In the genomic region with DNA sequence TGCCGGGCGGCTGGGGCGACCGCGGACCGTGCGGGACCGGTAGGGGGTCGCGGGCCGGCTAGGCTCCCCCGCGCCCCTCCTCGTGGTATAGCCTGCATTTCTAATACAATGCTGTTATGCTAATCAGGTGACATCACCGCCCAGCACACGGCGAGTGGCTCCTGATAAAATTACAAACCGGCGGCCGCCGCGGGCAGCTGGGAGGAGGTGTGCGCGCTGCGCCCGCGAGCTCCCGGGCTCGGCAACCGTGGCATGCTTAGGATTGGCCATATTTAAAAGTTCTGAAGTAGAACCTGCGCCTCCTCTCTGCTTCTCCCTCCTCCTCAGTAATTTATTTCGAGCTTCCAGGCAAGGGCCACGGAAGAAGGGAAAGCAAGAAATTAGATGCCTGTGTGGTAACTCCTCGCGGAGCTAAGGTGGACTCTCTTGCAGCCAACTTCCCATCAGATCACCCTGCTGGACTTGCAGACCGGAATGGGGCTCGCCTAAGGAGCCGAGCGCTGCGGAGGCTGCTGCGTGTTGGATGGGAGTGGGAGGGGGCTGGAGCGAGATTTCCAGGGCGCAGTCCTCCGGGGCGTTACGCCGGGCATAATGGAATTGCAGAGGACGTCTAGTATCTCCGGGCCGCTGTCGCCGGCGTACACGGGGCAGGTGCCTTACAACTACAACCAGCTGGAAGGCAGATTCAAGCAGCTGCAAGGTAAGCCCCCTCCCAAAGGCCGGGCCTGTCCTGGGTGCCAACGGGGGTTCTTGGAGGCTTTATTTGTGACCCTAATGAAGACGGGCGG, we compare ENCODE assay signal across 7 cellular contexts.
A peak's percentile ranks its signal among the peaks of the same experiment; 100 is the strongest.
DNase-seq lines count a peak whose midpoint lies in the region; ATAC-seq and TF ChIP-seq lines count a peak whose summit lies in the region.

No MANE protein-coding gene starts in this region.

- no peaks in the 10 kb centered on the region for H3K27me3 ChIP-seq in liver (ENCODE audit: control insufficient read depth in 4 of 4, insufficient read depth in 4 of 4, low read length in 3 of 4)

- H3K4me1 ChIP-seq in liver (ENCODE audit: control insufficient read depth in 4 of 4, insufficient read depth in 4 of 4, low read length in 3 of 4) = peaks cover 10 to 46% (median 14%) of the 10 kb centered on the region in 4 donors

- H3K4me3 ChIP-seq in choroid plexus epithelial cell (ENCODE audit: low read depth, low read length) = peak overlapping the region; percentile 70
- peak overlapping the region; percentile 71 to 90 (median 87) for H3K4me3 ChIP-seq in liver (ENCODE audit: low read depth in 1 of 3, low read length in 3 of 3)

- peak overlapping the region; percentile 98 to 100 for H3K9ac ChIP-seq in liver (ENCODE audit: low read depth in 1 of 2, low read length in 2 of 2)

- peak overlapping the region; percentile 96 to 99 for H3K27ac ChIP-seq in liver (ENCODE audit: low read depth in 1 of 2, low read length in 2 of 2)

- no peaks in the 10 kb centered on the region for H3K36me3 ChIP-seq in liver (ENCODE audit: control insufficient read depth in 4 of 4, insufficient read depth in 3 of 4, low read depth in 1 of 4, low read length in 3 of 4)

- ATAC-seq in GM18520 (IDR thresholded peaks at IDR 0.05; ENCODE audit: unreplicated experiment) (peak; percentile 36), HG02943 (IDR thresholded peaks at IDR 0.05; ENCODE audit: low read depth, unreplicated experiment) (peak; percentile 37)
- ATAC-seq in activated CD4-positive, CD25-positive, alpha-beta regulatory T cell treated with anti-CD3 and anti-CD28 coated beads, Interleukin-2, amount 50 U/mL, for 24 hours = peak; percentile 80 to 81

- peak; percentile 76 for DNase-seq in NCI-H2107 treated with DMSO at 0.1 percent for 48 hours (lab: John Stamatoyannopoulos, UW; ENCODE audit: unreplicated experiment)
- DNase-seq in choroid plexus epithelial cell (ENCODE audit: low read depth) = peak; percentile 76
- DNase-seq in stimulated activated CD4-positive, alpha-beta T cell treated with anti-CD3 and anti-CD28 coated beads, TNF-alpha, amount 100 ng/mL, for 4 hours (ENCODE audit: low read depth in 3 of 3) = peak in 2 of 3 experiments; percentile 35 to 49

- H3K9me3 ChIP-seq in liver (ENCODE audit: control insufficient read depth in 4 of 4, low read length in 3 of 4) = no peaks in the 10 kb centered on the region

- peak; percentile 6 to 14 for TF ChIP-seq RAD21 in liver (IDR thresholded peaks at IDR 0.05)

- WGBS in liver = under 1% methylated on average over 58 of the region's 58 CpGs

- TF ChIP-seq CTCF in choroid plexus epithelial cell (conservative IDR thresholded peaks at IDR 0.05; ENCODE audit: low read depth, low read length) = no peak
- TF ChIP-seq CTCF in liver (IDR thresholded peaks at IDR 0.05; ENCODE audit: low read depth, low read length, missing input control) = no peak

TF ChIP-seq in liver, 16 proteins besides CTCF, POLR2A, EP300 and RAD21:
- TF ChIP-seq HNF4A (conservative IDR thresholded peaks at IDR 0.05) (no peak), HNF4G (IDR thresholded peaks at IDR 0.05) (no peak), YY1 (IDR thresholded peaks at IDR 0.05) (peak; percentile 68), TAF1 (conservative IDR thresholded peaks at IDR 0.05) (peak; percentile 67), EGR1 (IDR thresholded peaks at IDR 0.05; ENCODE audit: low read depth in 2 of 2) (no peak), FOXA2 (IDR thresholded peaks at IDR 0.05) (no peak), JUND (IDR thresholded peaks at IDR 0.05) (peak in 1 of 2 donors; percentile 31)
- TF ChIP-seq, protein P1, sequence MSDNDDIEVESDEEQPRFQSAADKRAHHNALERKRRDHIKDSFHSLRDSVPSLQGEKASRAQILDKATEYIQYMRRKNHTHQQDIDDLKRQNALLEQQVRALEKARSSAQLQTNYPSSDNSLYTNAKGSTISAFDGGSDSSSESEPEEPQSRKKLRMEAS (IDR thresholded peaks at IDR 0.05) = no peak
- TF ChIP-seq, protein P2, sequence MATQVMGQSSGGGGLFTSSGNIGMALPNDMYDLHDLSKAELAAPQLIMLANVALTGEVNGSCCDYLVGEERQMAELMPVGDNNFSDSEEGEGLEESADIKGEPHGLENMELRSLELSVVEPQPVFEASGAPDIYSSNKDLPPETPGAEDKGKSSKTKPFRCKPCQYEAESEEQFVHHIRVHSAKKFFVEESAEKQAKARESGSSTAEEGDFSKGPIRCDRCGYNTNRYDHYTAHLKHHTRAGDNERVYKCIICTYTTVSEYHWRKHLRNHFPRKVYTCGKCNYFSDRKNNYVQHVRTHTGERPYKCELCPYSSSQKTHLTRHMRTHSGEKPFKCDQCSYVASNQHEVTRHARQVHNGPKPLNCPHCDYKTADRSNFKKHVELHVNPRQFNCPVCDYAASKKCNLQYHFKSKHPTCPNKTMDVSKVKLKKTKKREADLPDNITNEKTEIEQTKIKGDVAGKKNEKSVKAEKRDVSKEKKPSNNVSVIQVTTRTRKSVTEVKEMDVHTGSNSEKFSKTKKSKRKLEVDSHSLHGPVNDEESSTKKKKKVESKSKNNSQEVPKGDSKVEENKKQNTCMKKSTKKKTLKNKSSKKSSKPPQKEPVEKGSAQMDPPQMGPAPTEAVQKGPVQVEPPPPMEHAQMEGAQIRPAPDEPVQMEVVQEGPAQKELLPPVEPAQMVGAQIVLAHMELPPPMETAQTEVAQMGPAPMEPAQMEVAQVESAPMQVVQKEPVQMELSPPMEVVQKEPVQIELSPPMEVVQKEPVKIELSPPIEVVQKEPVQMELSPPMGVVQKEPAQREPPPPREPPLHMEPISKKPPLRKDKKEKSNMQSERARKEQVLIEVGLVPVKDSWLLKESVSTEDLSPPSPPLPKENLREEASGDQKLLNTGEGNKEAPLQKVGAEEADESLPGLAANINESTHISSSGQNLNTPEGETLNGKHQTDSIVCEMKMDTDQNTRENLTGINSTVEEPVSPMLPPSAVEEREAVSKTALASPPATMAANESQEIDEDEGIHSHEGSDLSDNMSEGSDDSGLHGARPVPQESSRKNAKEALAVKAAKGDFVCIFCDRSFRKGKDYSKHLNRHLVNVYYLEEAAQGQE (IDR thresholded peaks at IDR 0.05) = peak; percentile 70
- TF ChIP-seq, protein P3, sequence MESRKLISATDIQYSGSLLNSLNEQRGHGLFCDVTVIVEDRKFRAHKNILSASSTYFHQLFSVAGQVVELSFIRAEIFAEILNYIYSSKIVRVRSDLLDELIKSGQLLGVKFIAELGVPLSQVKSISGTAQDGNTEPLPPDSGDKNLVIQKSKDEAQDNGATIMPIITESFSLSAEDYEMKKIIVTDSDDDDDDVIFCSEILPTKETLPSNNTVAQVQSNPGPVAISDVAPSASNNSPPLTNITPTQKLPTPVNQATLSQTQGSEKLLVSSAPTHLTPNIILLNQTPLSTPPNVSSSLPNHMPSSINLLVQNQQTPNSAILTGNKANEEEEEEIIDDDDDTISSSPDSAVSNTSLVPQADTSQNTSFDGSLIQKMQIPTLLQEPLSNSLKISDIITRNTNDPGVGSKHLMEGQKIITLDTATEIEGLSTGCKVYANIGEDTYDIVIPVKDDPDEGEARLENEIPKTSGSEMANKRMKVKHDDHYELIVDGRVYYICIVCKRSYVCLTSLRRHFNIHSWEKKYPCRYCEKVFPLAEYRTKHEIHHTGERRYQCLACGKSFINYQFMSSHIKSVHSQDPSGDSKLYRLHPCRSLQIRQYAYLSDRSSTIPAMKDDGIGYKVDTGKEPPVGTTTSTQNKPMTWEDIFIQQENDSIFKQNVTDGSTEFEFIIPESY (IDR thresholded peaks at IDR 0.05) = no peak

Comparison
In these comparisons a context has a peak if more than half of its experiments do, and no peak if none do; other contexts are left out.
1. Peak in every context shown above with its lines: DNase-seq, ATAC-seq, H3K4me3 ChIP-seq and H3K27ac ChIP-seq.